In the genomic region with DNA sequence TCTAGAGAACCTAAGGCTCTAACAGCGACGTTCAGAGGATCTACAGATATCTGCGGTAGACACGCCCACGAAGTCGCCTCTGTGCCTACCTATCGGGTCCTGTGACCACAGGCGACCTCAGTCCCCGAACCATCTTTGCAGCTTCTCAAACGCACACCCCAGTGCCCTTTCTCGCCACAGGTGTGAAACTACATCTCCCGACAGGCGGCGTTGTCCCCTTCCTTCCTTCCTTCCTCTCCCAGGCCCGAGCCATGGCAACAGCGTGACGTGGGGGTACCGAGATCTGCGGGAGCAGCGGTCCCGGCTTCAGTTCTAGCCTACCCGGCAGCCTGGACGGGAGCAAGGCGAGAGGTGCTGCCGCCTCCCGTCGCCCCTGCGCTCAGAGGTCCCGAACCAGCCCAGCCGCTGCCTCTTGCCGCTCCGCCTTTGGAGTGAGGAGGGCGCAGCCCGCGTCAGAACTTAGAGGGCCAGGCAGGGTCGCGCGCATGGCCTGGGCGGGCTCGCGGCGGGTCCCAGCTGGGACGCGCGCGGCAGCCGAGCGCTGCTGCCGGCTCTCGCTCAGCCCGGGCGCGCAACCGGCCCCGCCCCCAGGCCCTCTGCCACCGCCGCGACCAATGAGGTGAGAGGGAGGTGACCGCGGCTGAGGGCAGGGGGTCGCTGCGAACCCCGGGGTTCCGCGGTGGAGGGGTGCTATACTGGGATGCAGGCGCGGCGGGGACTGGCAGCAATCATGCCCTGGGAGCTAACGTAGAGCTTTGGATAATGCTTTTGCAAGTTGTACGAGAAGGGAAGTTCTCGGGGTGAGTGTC, we compare ENCODE assay signal across 8 cellular contexts. TPM values are rescaled to one million over a fixed set of nuclear protein-coding genes. Genes with fewer than 3 reads are reported as not detected.
A peak's percentile ranks its signal among the peaks of the same experiment; 100 is the strongest.
DNase-seq lines count a peak whose midpoint lies in the region; ATAC-seq and TF ChIP-seq lines count a peak whose summit lies in the region.

A gene (plus strand): TSS at position 309 of the 809 bp plus-strand sequence. CDS start 177 bp downstream, at position 486.

- H3K36me3 ChIP-seq in PC-9 (ENCODE audit: low read depth) (no peaks in the 10 kb centered on the region; the same call in 1 of the 2 replicates), muscle layer of colon (ENCODE audit: insufficient read depth, low read length) (peaks cover 17% of the 10 kb centered on the region)

- DNase-seq in DMS53 treated with DMSO at 0.1 percent for 48 hours (lab: John Stamatoyannopoulos, UW; ENCODE audit: unreplicated experiment) (peak; percentile 76), PC-9 (peak; percentile 57 to 85)
- DNase-seq in Jurkat, Clone E6-1 (ENCODE audit: low read depth, low spot score) = peak; percentile 80
- peak; percentile 86 for DNase-seq in activated T-cell treated with anti-CD3 and anti-CD28 coated beads, Interleukin-2, amount 50 U/mL, for 4 hours
- peak; percentile 75 for DNase-seq in stimulated activated CD8-positive, alpha-beta memory T cell treated with anti-CD3 and anti-CD28 coated beads, Interleukin-7, amount 100 ng/mL, for 24 hours (ENCODE audit: low read depth)

- no peaks in the 10 kb centered on the region for H3K9me2 ChIP-seq in PC-9 (ENCODE audit: insufficient read depth)

- no peaks in the 10 kb centered on the region for H4K20me1 ChIP-seq in PC-9 (ENCODE audit: insufficient read depth)

- peaks cover 12% of the 10 kb centered on the region for H3K36me3 Mint-ChIP-seq in activated T-cell treated with anti-CD3 and anti-CD28 coated beads, Interleukin-2, amount 50 U/mL, for 4 hours (ENCODE audit: insufficient read depth)

- CTCF ChIA-PET in PC-9 (lab: Charles Lee) = interaction anchor here (0.5 to 0.8 kb wide), 2 partner anchors 25 to 54 kb away, joined by 3 to 5 read pairs; no protein-coding TSS in a partner anchor

- H3K27ac ChIP-seq in PC-9 (no peak within 1 kb of the TSS), muscle layer of colon (ENCODE audit: low read depth, low read length) (peak within 1 kb of the TSS; percentile 81)

- H3K9me3 Mint-ChIP-seq in activated T-cell treated with anti-CD3 and anti-CD28 coated beads, Interleukin-2, amount 50 U/mL, for 4 hours = no peaks in the 10 kb centered on the region

- no peaks in the 10 kb centered on the region for H3K27me3 ChIP-seq in PC-9 (ENCODE audit: insufficient read depth, low read depth)
- H3K27me3 ChIP-seq in muscle layer of colon (ENCODE audit: control insufficient read depth in 1 of 2, insufficient read depth in 2 of 2, low read length in 2 of 2) = no peaks in the 10 kb centered on the region

- H3F3A ChIP-seq in PC-9 (ENCODE audit: insufficient read depth, low read depth) = peaks cover 30% of the 10 kb centered on the region; the same call in 1 of the 2 replicates

- intact Hi-C loops in PC-9 (cut with micrococcal nuclease; ENCODE audit: unreplicated experiment) = loop anchor here (1.0 to 5.0 kb wide), 4 partner anchors 9 to 148 kb away; a partner anchor contains a TSS

- H3K27me3 Mint-ChIP-seq in activated T-cell treated with anti-CD3 and anti-CD28 coated beads, Interleukin-2, amount 50 U/mL, for 4 hours (ENCODE audit: low read depth) = no peaks in the 10 kb centered on the region

- peak within 1 kb of the TSS; percentile 88 for H3K4me3 Mint-ChIP-seq in activated T-cell treated with anti-CD3 and anti-CD28 coated beads, Interleukin-2, amount 50 U/mL, for 4 hours

- H3K9me3 ChIP-seq in PC-9 (ENCODE audit: insufficient read depth, low read depth) (no peaks in the 10 kb centered on the region), muscle layer of colon (ENCODE audit: low read length) (no peaks in the 10 kb centered on the region)

- TSS peak; percentile 49 for BruUV-seq in PC-9 (replicated peaks; lab: Mats Ljungman, UMichigan)

- peak; percentile 73 for TF ChIP-seq CTCF in PC-9 (conservative IDR thresholded peaks at IDR 0.05)

- H3K4me1 Mint-ChIP-seq in activated T-cell treated with anti-CD3 and anti-CD28 coated beads, Interleukin-2, amount 50 U/mL, for 4 hours (ENCODE audit: low read depth) = peaks cover 15% of the 10 kb centered on the region

- H3K9ac ChIP-seq in muscle layer of colon (ENCODE audit: low read length) = peak within 1 kb of the TSS; percentile 82

- H3K79me2 ChIP-seq in PC-9 (ENCODE audit: low read depth) = no peaks in the 10 kb centered on the region

- peak within 1 kb of the TSS; percentile 90 for H3K4me2 ChIP-seq in PC-9

- POLR2A ChIA-PET in PC-9 (lab: Charles Lee; ENCODE audit: unreplicated experiment) = interaction anchor here (0.5 to 1.1 kb wide), 6 partner anchors 25 to 150 kb away, joined by 3 to 11 read pairs (median 6); a partner anchor contains a TSS

- H2AFZ ChIP-seq in PC-9 = peak within 1 kb of the TSS; percentile 89

- H3K4me3 ChIP-seq in Jurkat, Clone E6-1 (ENCODE audit: low read length) = peak within 1 kb of the TSS; percentile 77
- peak within 1 kb of the TSS; percentile 75 for H3K4me3 ChIP-seq in PC-9
- peak within 1 kb of the TSS; percentile 82 to 88 for H3K4me3 ChIP-seq in muscle layer of colon (ENCODE audit: low read depth in 1 of 2, low read length in 2 of 2)

- ATAC-seq in GM21576 (IDR thresholded peaks at IDR 0.05; ENCODE audit: unreplicated experiment) (peak; percentile 78), esophagus mucosa (peak; percentile 89)
- peak; percentile 93 for ATAC-seq in activated T-cell treated with anti-CD3 and anti-CD28 coated beads, Interleukin-2, amount 50 U/mL, for 4 hours

- H3K4me1 ChIP-seq in PC-9 (replicated peaks; ENCODE audit: insufficient read depth) (peaks cover 15% of the 10 kb centered on the region), muscle layer of colon (ENCODE audit: insufficient read depth, low read length) (peaks cover 11% of the 10 kb centered on the region)

RNA-seq across cellular contexts. Expression of the gene that starts here (rescaled TPM):
- polyA plus RNA-seq in Jurkat, Clone E6-1 (2012; ENCODE audit: insufficient read depth, insufficient read length) = 32.6 TPM
- total RNA-seq in PC-9 (2021) = 6.5 and 6.9 TPM in 2 replicates
- total RNA-seq in activated T-cell treated with anti-CD3 and anti-CD28 coated beads, Interleukin-2, amount 50 U/mL, for 4 hours = 10 to 100 TPM; 11.1 to 13.7 (median 11.5) TPM
- total RNA-seq in esophagus mucosa = 3.1 TPM
